ENCODE assay signal across 27 cellular contexts in genomic region chr1:228210684-228211083, GRCh38. TPM values are rescaled to one million over a fixed set of nuclear protein-coding genes. Genes with fewer than 3 reads are reported as not detected.
DNase-seq lines count a peak whose midpoint lies in the region; ATAC-seq and TF ChIP-seq lines count a peak whose summit lies in the region.
"Had no signal": no experiment of that assay in that cellular context is flagged by ENCODE, and none has a peak within 500 bp of the region (broad histone marks: within the 10 kb centered on the region; RNA-seq: fewer than 3 reads in every experiment).

No MANE protein-coding gene starts in this region.

- H3K27ac Mint-ChIP-seq in T-helper 17 cell = no peak overlapping the region
- no peak overlapping the region for H3K27ac Mint-ChIP-seq in stimulated activated effector memory CD8-positive, alpha-beta T cell treated with anti-CD3 and anti-CD28 coated beads, Interleukin-12 subunit alpha, Interleukin-12 subunit beta, amount 100 ng/mL, for 72 hours
- H3K27ac Mint-ChIP-seq: activated CD8-positive, alpha-beta T cell treated with anti-CD3 and anti-CD28 coated beads, Interleukin-2, amount 10 ng/mL, durations not matched to agents 7 days and 5 days; activated naive CD8-positive, alpha-beta T cell treated with anti-CD3 and anti-CD28 coated beads, Interleukin-2, amount 10 ng/mL, durations not matched to agents 7 days and 5 days; CD14-positive monocyte; HFFc6; stimulated activated naive CD8-positive, alpha-beta T cell treated with anti-CD3 and anti-CD28 coated beads, Interleukin-15, Interleukin-2, amounts not matched to agents 100 ng/mL and 50 ng/mL, for 24 hours had no signal

- TF ChIP-seq CTCF in left ventricle myocardium inferior (IDR thresholded peaks at IDR 0.05; ENCODE audit: borderline replicate concordance) (no peak), upper lobe of right lung (IDR thresholded peaks at IDR 0.05) (no peak)

- H3K9me3 Mint-ChIP-seq in stimulated activated effector memory CD8-positive, alpha-beta T cell treated with anti-CD3 and anti-CD28 coated beads, Interleukin-12 subunit alpha, Interleukin-12 subunit beta, amount 100 ng/mL, for 72 hours = no peaks in the 10 kb centered on the region
- H3K9me3 Mint-ChIP-seq: activated naive CD8-positive, alpha-beta T cell treated with anti-CD3 and anti-CD28 coated beads, Interleukin-2, amount 10 ng/mL, durations not matched to agents 7 days and 5 days; HFFc6; stimulated activated naive CD8-positive, alpha-beta T cell treated with anti-CD3 and anti-CD28 coated beads, Interleukin-15, Interleukin-2, amounts not matched to agents 100 ng/mL and 50 ng/mL, for 24 hours had no signal

- no peaks in the 10 kb centered on the region for H3K36me3 Mint-ChIP-seq in T-helper 17 cell (ENCODE audit: low read depth)
- no peaks in the 10 kb centered on the region for H3K36me3 Mint-ChIP-seq in stimulated activated effector memory CD8-positive, alpha-beta T cell treated with anti-CD3 and anti-CD28 coated beads, Interleukin-12 subunit alpha, Interleukin-12 subunit beta, amount 100 ng/mL, for 72 hours
- H3K36me3 Mint-ChIP-seq: activated naive CD8-positive, alpha-beta T cell treated with anti-CD3 and anti-CD28 coated beads, Interleukin-2, amount 10 ng/mL, durations not matched to agents 7 days and 5 days; CD14-positive monocyte had no signal

- peaks cover 31% of the 10 kb centered on the region for H3K27me3 ChIP-seq in left ventricle myocardium inferior (ENCODE audit: low read depth)
- H3K27me3 ChIP-seq in upper lobe of right lung = peaks cover 4% of the 10 kb centered on the region
- H3K27me3 ChIP-seq: thyroid gland had no signal

- H3K27ac ChIP-seq in left ventricle myocardium inferior (replicated peaks) (peak overlapping the region; percentile 98), upper lobe of right lung (no peak overlapping the region)
- H3K27ac ChIP-seq: parathyroid adenoma, thyroid gland had no signal

- intact Hi-C loops in left ventricle myocardium inferior (cut with micrococcal nuclease) (no loop called here), cardiac septum (cut with DNase I) (loop anchor here (2.0 kb wide), 1 partner anchor 44 kb away; no protein-coding TSS in a partner anchor), upper lobe of right lung (cut with DNase I) (no loop called here)

- H3K4me3 ChIP-seq in left ventricle myocardium inferior (peak overlapping the region; percentile 77), upper lobe of right lung (no peak overlapping the region)
- H3K4me3 ChIP-seq: thyroid gland had no signal

- peak overlapping the region; percentile 64 for H3K4me3 Mint-ChIP-seq in T-helper 17 cell
- H3K4me3 Mint-ChIP-seq in stimulated activated effector memory CD8-positive, alpha-beta T cell treated with anti-CD3 and anti-CD28 coated beads, Interleukin-12 subunit alpha, Interleukin-12 subunit beta, amount 100 ng/mL, for 72 hours = peak overlapping the region; percentile 32
- H3K4me3 Mint-ChIP-seq: activated naive CD8-positive, alpha-beta T cell treated with anti-CD3 and anti-CD28 coated beads, Interleukin-2, amount 10 ng/mL, durations not matched to agents 7 days and 5 days; CD14-positive monocyte; HFFc6 had no signal

- no peak for ATAC-seq in T-helper 17 cell
- no peak for ATAC-seq in stimulated activated effector memory CD8-positive, alpha-beta T cell treated with anti-CD3 and anti-CD28 coated beads, Interleukin-12 subunit alpha, Interleukin-12 subunit beta, amount 100 ng/mL, for 72 hours
- ATAC-seq in HG03108 (IDR thresholded peaks at IDR 0.05; ENCODE audit: unreplicated experiment) = no peak
- no peak for ATAC-seq in upper lobe of right lung
- ATAC-seq: activated CD8-positive, alpha-beta T cell treated with anti-CD3 and anti-CD28 coated beads, Interleukin-2, amount 10 ng/mL, durations not matched to agents 7 days and 5 days; left colon; sciatic nerve had no signal

- H3K36me3 ChIP-seq in left ventricle myocardium inferior = peaks cover 26% of the 10 kb centered on the region
- no peaks in the 10 kb centered on the region for H3K36me3 ChIP-seq in upper lobe of right lung
- H3K36me3 ChIP-seq: thyroid gland had no signal

- H3K9me3 ChIP-seq in left ventricle myocardium inferior (replicated peaks) (no peaks in the 10 kb centered on the region), T-helper 17 cell (ENCODE audit: control insufficient read depth, low read length, poor library complexity, severe bottlenecking) (no peaks in the 10 kb centered on the region), upper lobe of right lung (no peaks in the 10 kb centered on the region)
- H3K9me3 ChIP-seq: thyroid gland had no signal

- H3K4me1 Mint-ChIP-seq in T-helper 17 cell = peaks cover 2% of the 10 kb centered on the region
- peaks cover 5% of the 10 kb centered on the region for H3K4me1 Mint-ChIP-seq in stimulated activated effector memory CD8-positive, alpha-beta T cell treated with anti-CD3 and anti-CD28 coated beads, Interleukin-12 subunit alpha, Interleukin-12 subunit beta, amount 100 ng/mL, for 72 hours

- H3K27me3 Mint-ChIP-seq in T-helper 17 cell = no peaks in the 10 kb centered on the region

- DNase-seq in left ventricle myocardium inferior = no peak
- DNase-seq in cardiac septum (ENCODE audit: low spot score) = no peak
- no peak for DNase-seq in T-helper 17 cell
- DNase-seq in mesenteric fat pad (ENCODE audit: low spot score) = peak; percentile 80
- DNase-seq in stimulated activated effector memory CD8-positive, alpha-beta T cell treated with anti-CD3 and anti-CD28 coated beads, Interleukin-12 subunit alpha, Interleukin-12 subunit beta, amount 100 ng/mL, for 72 hours (ENCODE audit: low spot score in 2 of 2) = no peak
- DNase-seq in activated gamma-delta T cell (lab: John Stamatoyannopoulos, UW) = no peak
- no peak for DNase-seq in upper lobe of right lung
- DNase-seq: activated CD4-positive, CD25-positive, alpha-beta regulatory T cell treated with anti-CD3 and anti-CD28 coated beads, Interleukin-2, amount 50 U/mL, for 72 hours; activated CD8-positive, alpha-beta T cell treated with anti-CD3 and anti-CD28 coated beads, Interleukin-2, amount 10 ng/mL, durations not matched to agents 7 days and 5 days; activated naive CD8-positive, alpha-beta T cell treated with anti-CD3 and anti-CD28 coated beads, Interleukin-2, amount 10 ng/mL, durations not matched to agents 7 days and 5 days; activated T-cell treated with anti-CD3 and anti-CD28 coated beads, Interleukin-2, amount 50 U/mL, for 1 hour; cerebellar nuclear complex; effector CD8-positive, alpha-beta T cell; erythroblast; HFFc6; KBM-7; left colon; MM.1S; NCI-H1436; NCI-H446; SHP77; thyroid gland had no signal

- H3K4me1 ChIP-seq in left ventricle myocardium inferior (peaks cover 95% of the 10 kb centered on the region), upper lobe of right lung (peaks cover 7% of the 10 kb centered on the region)

RNA-seq across cellular contexts. Expression of gene OBSCN, which starts 2.8 kb away (rescaled TPM):
- total RNA-seq in left ventricle myocardium inferior (316 TPM), cardiac septum (396 TPM), T-helper 17 cell (10 to 100 TPM; 23.1 to 34.2 TPM), mesenteric fat pad (3.7 TPM), upper lobe of right lung (39.4 TPM)

RNA-seq across cellular contexts. Expression of gene IBA57, which starts 45.1 kb away (rescaled TPM):
- total RNA-seq in left ventricle myocardium inferior = 15.0 TPM
- 16.6 TPM for total RNA-seq in cardiac septum
- total RNA-seq in T-helper 17 cell = 10 to 100 TPM; 16.3 to 18.2 TPM
- total RNA-seq in mesenteric fat pad = 7.5 TPM
- 13.0 TPM for total RNA-seq in upper lobe of right lung
